7 cellular contexts compared by ENCODE assay signal in genomic region chr2:20257411-20257810, GRCh38.
"Had no signal": no experiment of that assay in that cellular context is flagged by ENCODE, and none has a peak within 500 bp of the region (broad histone marks: within the 10 kb centered on the region; RNA-seq: fewer than 3 reads in every experiment).

No MANE protein-coding gene starts in this region.

- ATAC-seq: GM12878 had no signal

- H3K4me3 ChIP-seq: GM12878 had no signal

- FAIRE-seq: GM12878, GM12891, GM12892, GM18507, GM19239 had no signal

- DNase-seq: GDM1, GF-D8 had no signal
